In genomic region chrX:151151668-151152267, GRCh38 we compare ENCODE assay signal across 1 cellular context.
A peak's percentile ranks its signal among the peaks of the same experiment; 100 is the strongest.
TF ChIP-seq lines count a peak whose summit lies in the region.

No MANE protein-coding gene starts in this region.

TF ChIP-seq in IMR-90, 13 proteins besides CTCF, POLR2A, EP300 and RAD21:
- TF ChIP-seq CEBPB (IDR thresholded peaks at IDR 0.05; ENCODE audit: low read depth, low read length) (peak; percentile 53; the same call in 1 of the 2 replicates), MAZ (IDR thresholded peaks at IDR 0.05; ENCODE audit: borderline replicate concordance, low read depth, low read length) (no peak), MAFK (IDR thresholded peaks at IDR 0.05; ENCODE audit: low read depth, low read length) (no peak), BHLHE40 (IDR thresholded peaks at IDR 0.05; ENCODE audit: low read depth, low read length) (no peak), SMC3 (IDR thresholded peaks at IDR 0.05; ENCODE audit: low read depth, low read length) (peak; percentile 62; the same call in 1 of the 2 replicates), MXI1 (IDR thresholded peaks at IDR 0.05; ENCODE audit: borderline replicate concordance, low read depth, low read length) (no peak)
TF ChIP-seq in IMR-90: peak in this region for 2.
